ENCODE assay signal across 13 cellular contexts in genomic region chr3:49904448-49904847, GRCh38. TPM values are rescaled to one million over a fixed set of nuclear protein-coding genes. Genes with fewer than 3 reads are reported as not detected.
DNase-seq lines count a peak whose midpoint lies in the region; ATAC-seq, FAIRE-seq and TF ChIP-seq lines count a peak whose summit lies in the region.
"Not testable (repeated sequence)": the region's sequence is repeated elsewhere in the genome, so short reads cannot be mapped to it uniquely, and the experiment has no call there.
"Had no signal": no experiment of that assay in that cellular context is flagged by ENCODE, and none has a peak within 500 bp of the region (broad histone marks: within the 10 kb centered on the region; RNA-seq: fewer than 3 reads in every experiment).

No MANE protein-coding gene starts in this region.

- intact Hi-C loops in activated CD8-positive, alpha-beta T cell treated with anti-CD3 and anti-CD28 coated beads for 36 hours (cut with micrococcal nuclease); left ventricle myocardium inferior (cut with micrococcal nuclease): not testable (repeated sequence)
- intact Hi-C loops in K562 (cut with micrococcal nuclease) = loop anchor here (10.0 kb wide), 1 partner anchor 350 kb away; the partner anchor contains the start of gene BSN

- ATAC-seq in activated CD8-positive, alpha-beta T cell treated with anti-CD3 and anti-CD28 coated beads for 36 hours; K562; naive B cell (ENCODE audit: low read depth in 2 of 2); stimulated activated naive CD8-positive, alpha-beta T cell treated with anti-CD3 and anti-CD28 coated beads, Interleukin-15, amount 100 ng/mL, for 72 hours: not testable (repeated sequence)

- POLR2A ChIA-PET in activated CD8-positive, alpha-beta T cell treated with anti-CD3 and anti-CD28 coated beads for 36 hours (lab: Charles Lee) = interaction anchor here (0.5 to 1.8 kb wide), 4 partner anchors 11 to 44 kb away, joined by 3 to 6 read pairs (median 4); no protein-coding TSS in a partner anchor
- POLR2A ChIA-PET in K562 (lab: Yijun Ruan, JAX) = interaction anchor here (1.3 kb wide), 1 partner anchor 102 kb away, joined by 4 read pairs; the partner anchor contains the start of gene INKA1

- H3K79me2 ChIP-seq in K562 (ENCODE audit: control insufficient read depth, insufficient read depth, low read length) = peaks cover 27% of the 10 kb centered on the region

- H3K27me3 Mint-ChIP-seq in activated CD8-positive, alpha-beta T cell treated with anti-CD3 and anti-CD28 coated beads for 36 hours; naive B cell; stimulated activated naive CD8-positive, alpha-beta T cell treated with anti-CD3 and anti-CD28 coated beads, Interleukin-15, amount 100 ng/mL, for 72 hours: not testable (repeated sequence)

- TF ChIP-seq CTCF in GM12865 (IDR thresholded peaks at IDR 0.05; ENCODE audit: insufficient read depth, low read depth, low read length, missing control alignments); Peyer's patch (IDR thresholded peaks at IDR 0.05); activated CD8-positive, alpha-beta T cell treated with anti-CD3 and anti-CD28 coated beads for 36 hours (IDR thresholded peaks at IDR 0.05); K562 (IDR thresholded peaks at IDR 0.05 in 2 of 3, conservative IDR thresholded peaks at IDR 0.05 in 1 of 3; ENCODE audit: insufficient read depth in 2 of 3, low read depth in 1 of 3, low read length in 3 of 3); left ventricle myocardium inferior (IDR thresholded peaks at IDR 0.05; ENCODE audit: borderline replicate concordance): not testable (repeated sequence)

- TF ChIP-seq EP300 in K562 (IDR thresholded peaks at IDR 0.05; ENCODE audit: low read length) = not testable (repeated sequence)

- not testable (repeated sequence) for H3K9me3 ChIP-seq in Peyer's patch; K562 (replicated peaks; ENCODE audit: control insufficient read depth, insufficient read depth, low read depth, low read length); left ventricle myocardium inferior (replicated peaks)

- H4K20me1 ChIP-seq in K562 (replicated peaks; ENCODE audit: control insufficient read depth, insufficient read depth, low read length) = not testable (repeated sequence)

- FAIRE-seq in K562 (lab: Jason Lieb, UNC) = not testable (repeated sequence)

- not testable (repeated sequence) for BruUV-seq in K562 (replicated peaks; lab: Mats Ljungman, UMichigan)

- TF ChIP-seq RAD21 in K562 (CRISPR knock-in tag; conservative IDR thresholded peaks at IDR 0.05 in 1 of 2, IDR thresholded peaks at IDR 0.05 in 1 of 2) = not testable (repeated sequence)

- not testable (repeated sequence) for H3K9me1 ChIP-seq in K562 (ENCODE audit: control insufficient read depth, insufficient read depth, low read length)

- not testable (repeated sequence) for H3K9me3 Mint-ChIP-seq in activated CD8-positive, alpha-beta T cell treated with anti-CD3 and anti-CD28 coated beads for 36 hours; naive B cell; stimulated activated naive CD8-positive, alpha-beta T cell treated with anti-CD3 and anti-CD28 coated beads, Interleukin-15, amount 100 ng/mL, for 72 hours

- peak overlapping the region; percentile 79 to 92 for H3K9ac ChIP-seq in K562 (ENCODE audit: insufficient read depth in 1 of 2, low read depth in 2 of 2, low read length in 2 of 2)

- WGBS in K562 (ENCODE audit: insufficient coverage, low coverage, missing lambda C conversion rate) = 53% methylated on average over 8 of the region's 13 CpGs

- peak overlapping the region; percentile 96 for H3K4me3 Mint-ChIP-seq in activated CD8-positive, alpha-beta T cell treated with anti-CD3 and anti-CD28 coated beads for 36 hours
- H3K4me3 Mint-ChIP-seq in naive B cell = peak overlapping the region; percentile 47 to 93 (median 82)
- peak overlapping the region; percentile 98 to 99 for H3K4me3 Mint-ChIP-seq in stimulated activated naive CD8-positive, alpha-beta T cell treated with anti-CD3 and anti-CD28 coated beads, Interleukin-15, amount 100 ng/mL, for 72 hours

- peak overlapping the region; percentile 73; the same call in 1 of the 2 replicates for H2AFZ ChIP-seq in K562 (ENCODE audit: low read depth, low read length)

- H3K4me3 ChIP-seq in GM12865 (ENCODE audit: low read depth, low read length) (peak overlapping the region; percentile 44), Peyer's patch (peak overlapping the region in 1 of 4 donors; percentile 66), K562 (peak overlapping the region; percentile 40)
- H3K4me3 ChIP-seq in left ventricle myocardium inferior = not testable (repeated sequence)

- H3K4me1 ChIP-seq in Peyer's patch = peaks cover 3 to 69% (median 8%) of the 10 kb centered on the region in 4 donors
- peaks cover 40 to 75% of the 10 kb centered on the region in 2 experiments for H3K4me1 ChIP-seq in K562 (replicated peaks in 1 of 2; ENCODE audit: control insufficient read depth in 2 of 2, insufficient read depth in 2 of 2, low read length in 2 of 2)
- H3K4me1 ChIP-seq in left ventricle myocardium inferior = peaks cover 48% of the 10 kb centered on the region

- H3K27ac ChIP-seq in Peyer's patch (peak overlapping the region; percentile 55 to 97 (median 81)), K562 (ENCODE audit: extremely low read depth, low read depth, low read length) (peak overlapping the region; percentile 82), left ventricle myocardium inferior (replicated peaks) (peak overlapping the region; percentile 72)

- peaks cover 20% of the 10 kb centered on the region for H3K4me1 Mint-ChIP-seq in activated CD8-positive, alpha-beta T cell treated with anti-CD3 and anti-CD28 coated beads for 36 hours (ENCODE audit: low read depth)
- H3K4me1 Mint-ChIP-seq in naive B cell = peaks cover 26 to 32% (median 29%) of the 10 kb centered on the region in 3 donors
- H3K4me1 Mint-ChIP-seq in stimulated activated naive CD8-positive, alpha-beta T cell treated with anti-CD3 and anti-CD28 coated beads, Interleukin-15, amount 100 ng/mL, for 72 hours = peaks cover 38% of the 10 kb centered on the region

- H3K36me3 ChIP-seq in Peyer's patch; K562 (ENCODE audit: control insufficient read depth, insufficient read depth, low read length): not testable (repeated sequence)
- peaks cover 10% of the 10 kb centered on the region for H3K36me3 ChIP-seq in left ventricle myocardium inferior

- peak overlapping the region; percentile 94 for H3K27ac Mint-ChIP-seq in activated CD8-positive, alpha-beta T cell treated with anti-CD3 and anti-CD28 coated beads for 36 hours
- peak overlapping the region in 3 of 6 donors; percentile 37 to 90 (median 68) for H3K27ac Mint-ChIP-seq in naive B cell
- peak overlapping the region; percentile 96 to 99 for H3K27ac Mint-ChIP-seq in stimulated activated naive CD8-positive, alpha-beta T cell treated with anti-CD3 and anti-CD28 coated beads, Interleukin-15, amount 100 ng/mL, for 72 hours

- not testable (repeated sequence) for H3K36me3 Mint-ChIP-seq in activated CD8-positive, alpha-beta T cell treated with anti-CD3 and anti-CD28 coated beads for 36 hours (ENCODE audit: low read depth); naive B cell

- CTCF ChIA-PET in activated CD8-positive, alpha-beta T cell treated with anti-CD3 and anti-CD28 coated beads for 36 hours (lab: Charles Lee) = interaction anchor here (3.2 kb wide), 1 partner anchor 65 kb away, joined by 19 read pairs; no protein-coding TSS in a partner anchor
- CTCF ChIA-PET in K562 (lab: Yijun Ruan, JAX; ENCODE audit: low intra/inter-chr PET ratio) = not testable (repeated sequence)

- in situ Hi-C loops in K562 (cut with MboI) = not testable (repeated sequence)

- H3K4me2 ChIP-seq in K562 (ENCODE audit: insufficient read depth, low read length) = peak overlapping the region; percentile 83

- TF ChIP-seq POLR2A in Peyer's patch (IDR thresholded peaks at IDR 0.05); K562 (conservative IDR thresholded peaks at IDR 0.05): not testable (repeated sequence)

- DNase-seq in 8988T = peak; percentile 11
- DNase-seq in GM12865 (ENCODE audit: low read depth); Peyer's patch; activated CD8-positive, alpha-beta T cell treated with anti-CD3 and anti-CD28 coated beads for 36 hours; K562 (ENCODE audit: extremely low read depth in 1 of 4, low spot score in 3 of 4); left ventricle myocardium inferior; naive B cell; stimulated activated naive CD8-positive, alpha-beta T cell treated with anti-CD3 and anti-CD28 coated beads, Interleukin-15, amount 100 ng/mL, for 72 hours: not testable (repeated sequence)

- H3K27me3 ChIP-seq in Peyer's patch; K562 (ENCODE audit: control insufficient read depth in 2 of 2, insufficient read depth in 2 of 2, low read length in 2 of 2); left ventricle myocardium inferior (ENCODE audit: low read depth): not testable (repeated sequence)

RNA-seq across cellular contexts. Expression of gene MST1R, which starts 0.8 kb away (rescaled TPM):
- total RNA-seq in Peyer's patch = 100 to 1,000 TPM in 3 of 4 donors, 10 to 100 TPM in 1; 23.1 to 233 (median 146) TPM
- 1 to 10 TPM in 1 of 2 experiments, under 1 TPM in 1; 0.79 to 1.1 TPM for total RNA-seq in activated CD8-positive, alpha-beta T cell treated with anti-CD3 and anti-CD28 coated beads for 36 hours
- 33.5 and 111 TPM in 2 replicates for total RNA-seq in K562 (2011; cell fraction: chromatin; rRNA removed; ENCODE audit: low replicate concordance)
- 67.0 and 71.2 TPM in 2 replicates for total RNA-seq in K562 (2011; cell fraction: nucleolus; rRNA removed)
- total RNA-seq in K562 (2011; cell fraction: nucleoplasm; rRNA removed) = 41.4 and 44.9 TPM in 2 replicates
- total RNA-seq in K562 (2014; rRNA removed) = 3.8 and 3.9 TPM in 2 replicates
- 1.3 and 1.9 TPM in 2 replicates for total RNA-seq in K562 (2014; rRNA removed; fragmentation: Illumina TruSeq; extraction: Trizol)
- total RNA-seq in K562 (2015; rRNA removed; fragmentation: Illumina TruSeq; extraction: Trizol) = 2.0 TPM in 2 replicates
- total RNA-seq in K562 (2021) = 8.1 and 9.1 TPM in 2 replicates
- 10.0 and 12.5 TPM in 2 replicates for polyA plus RNA-seq in K562 (2011; rRNA removed)
- 8.7 and 12.9 TPM in 2 replicates for polyA plus RNA-seq in K562 (2011; cell fraction: cytosol; rRNA removed)
- 108 and 157 TPM in 2 replicates for polyA plus RNA-seq in K562 (2011; cell fraction: nucleus; rRNA removed)
- 5.8 and 7.3 TPM in 2 replicates for polyA plus RNA-seq in K562 (2012)
- polyA plus RNA-seq in K562 (2014; fragmentation: Illumina TruSeq; extraction: Trizol) = 4.2 and 5.3 TPM in 2 replicates
- polyA plus RNA-seq in K562 (2014; fragmentation: Nextera tagmentation; extraction: Ambion mirVana) = 1 to 10 TPM; 2.6 to 2.7 TPM
- 5.3 and 10.1 TPM in 2 replicates for polyA plus RNA-seq in K562 (2014; rRNA removed)
- 5.6 and 6.5 TPM in 2 replicates for polyA minus RNA-seq in K562 (2011; rRNA and poly(A)+ RNA removed)
- 6.6 and 7.5 TPM in 2 replicates for polyA minus RNA-seq in K562 (2011; cell fraction: cytosol; rRNA and poly(A)+ RNA removed)
- polyA minus RNA-seq in K562 (2011; cell fraction: nucleus; rRNA and poly(A)+ RNA removed) = 24.5 and 26.3 TPM in 2 replicates
- 1.7 TPM for total RNA-seq in left ventricle myocardium inferior
- polyA plus RNA-seq in naive B cell (ENCODE audit: low read depth in 6 of 6) = not detected
- total RNA-seq: SJCRH30 had no signal

RNA-seq across cellular contexts. Expression of gene MON1A, which starts 25.2 kb away (rescaled TPM):
- 10 to 100 TPM; 19.0 to 32.3 (median 22.5) TPM for total RNA-seq in Peyer's patch
- total RNA-seq in activated CD8-positive, alpha-beta T cell treated with anti-CD3 and anti-CD28 coated beads for 36 hours = 1 to 10 TPM; 6.9 to 8.5 TPM
- 7.5 and 24.3 TPM in 2 replicates for total RNA-seq in K562 (2011; cell fraction: chromatin; rRNA removed; ENCODE audit: low replicate concordance)
- total RNA-seq in K562 (2011; cell fraction: nucleolus; rRNA removed) = 12.4 and 15.2 TPM in 2 replicates
- total RNA-seq in K562 (2011; cell fraction: nucleoplasm; rRNA removed) = 12.1 and 14.5 TPM in 2 replicates
- 12.6 and 15.7 TPM in 2 replicates for total RNA-seq in K562 (2014; rRNA removed)
- 3.4 and 4.1 TPM in 2 replicates for total RNA-seq in K562 (2014; rRNA removed; fragmentation: Illumina TruSeq; extraction: Trizol)
- total RNA-seq in K562 (2015; rRNA removed; fragmentation: Illumina TruSeq; extraction: Trizol) = 7.9 and 8.7 TPM in 2 replicates
- total RNA-seq in K562 (2021) = 13.8 and 14.7 TPM in 2 replicates
- 5.8 and 7.8 TPM in 2 replicates for polyA plus RNA-seq in K562 (2011; rRNA removed)
- 12.0 and 31.0 TPM in 2 replicates for polyA plus RNA-seq in K562 (2011; cell fraction: cytosol; rRNA removed)
- polyA plus RNA-seq in K562 (2011; cell fraction: nucleus; rRNA removed) = 12.5 and 19.2 TPM in 2 replicates
- 10.5 and 11.5 TPM in 2 replicates for polyA plus RNA-seq in K562 (2012)
- polyA plus RNA-seq in K562 (2014; fragmentation: Illumina TruSeq; extraction: Trizol) = 6.8 and 8.4 TPM in 2 replicates
- polyA plus RNA-seq in K562 (2014; fragmentation: Nextera tagmentation; extraction: Ambion mirVana) = 1 to 10 TPM; 1.1 to 1.5 TPM
- 12.9 and 13.4 TPM in 2 replicates for polyA plus RNA-seq in K562 (2014; rRNA removed)
- 3.2 and 5.0 TPM in 2 replicates for polyA minus RNA-seq in K562 (2011; rRNA and poly(A)+ RNA removed)
- 6.2 and 10.4 TPM in 2 replicates for polyA minus RNA-seq in K562 (2011; cell fraction: cytosol; rRNA and poly(A)+ RNA removed)
- polyA minus RNA-seq in K562 (2011; cell fraction: nucleus; rRNA and poly(A)+ RNA removed) = 5.5 and 5.9 TPM in 2 replicates
- 8.4 TPM for total RNA-seq in left ventricle myocardium inferior
- 10 to 100 TPM in 2 of 6 donors, 1 to 10 TPM in 4; 6.3 to 12.3 (median 8.0) TPM for polyA plus RNA-seq in naive B cell (ENCODE audit: low read depth in 6 of 6)

RNA-seq across cellular contexts. Expression of gene CAMKV, which starts 34.7 kb away (rescaled TPM):
- 1 to 10 TPM in 2 of 4 donors, not detected in 2; 1.2 to 2.1 TPM for total RNA-seq in Peyer's patch
- total RNA-seq in activated CD8-positive, alpha-beta T cell treated with anti-CD3 and anti-CD28 coated beads for 36 hours = 1 to 10 TPM; 1.8 to 2.1 TPM
- 1.7 and 5.6 TPM in 2 replicates for total RNA-seq in K562 (2011; cell fraction: chromatin; rRNA removed; ENCODE audit: low replicate concordance)
- total RNA-seq in K562 (2011; cell fraction: nucleolus; rRNA removed) = 3.2 and 4.2 TPM in 2 replicates
- 1.5 and 2.2 TPM in 2 replicates for total RNA-seq in K562 (2011; cell fraction: nucleoplasm; rRNA removed)
- total RNA-seq in K562 (2014; rRNA removed) = 1.2 and 1.8 TPM in 2 replicates
- 0.51 and 0.73 TPM in 2 replicates for total RNA-seq in K562 (2014; rRNA removed; fragmentation: Illumina TruSeq; extraction: Trizol)
- 0.26 and 0.51 TPM in 2 replicates for total RNA-seq in K562 (2015; rRNA removed; fragmentation: Illumina TruSeq; extraction: Trizol)
- 2.3 and 2.7 TPM in 2 replicates for total RNA-seq in K562 (2021)
- polyA plus RNA-seq in K562 (2011; rRNA removed) = 1.0 and 1.5 TPM in 2 replicates
- polyA plus RNA-seq in K562 (2011; cell fraction: cytosol; rRNA removed) = 0.86 and 1.3 TPM in 2 replicates
- polyA plus RNA-seq in K562 (2011; cell fraction: nucleus; rRNA removed) = 3.4 and 10.4 TPM in 2 replicates
- 0.19 and 0.57 TPM in 2 replicates for polyA plus RNA-seq in K562 (2012)
- 0.79 and 1.4 TPM in 2 replicates for polyA plus RNA-seq in K562 (2014; fragmentation: Illumina TruSeq; extraction: Trizol)
- polyA plus RNA-seq in K562 (2014; fragmentation: Nextera tagmentation; extraction: Ambion mirVana) = under 1 TPM; 0.08 to 0.22 TPM
- polyA plus RNA-seq in K562 (2014; rRNA removed) = 1.5 and 1.7 TPM in 2 replicates
- polyA minus RNA-seq in K562 (2011; rRNA and poly(A)+ RNA removed) = 0.99 and 1.2 TPM in 2 replicates
- polyA minus RNA-seq in K562 (2011; cell fraction: cytosol; rRNA and poly(A)+ RNA removed) = 0.76 TPM in 1 of 2 replicates, not detected in the other
- polyA minus RNA-seq in K562 (2011; cell fraction: nucleus; rRNA and poly(A)+ RNA removed) = 0.89 and 1.8 TPM in 2 replicates
- total RNA-seq in left ventricle myocardium inferior = not detected
- polyA plus RNA-seq in naive B cell (ENCODE audit: low read depth in 6 of 6) = not detected
- total RNA-seq: HFFc6, HT1080, SJCRH30 had no signal
- polyA plus RNA-seq: BJ, lung had no signal

RNA-seq across cellular contexts. Expression of gene RBM6, which starts 35.5 kb away (rescaled TPM):
- 100 to 1,000 TPM; 111 to 858 (median 241) TPM for total RNA-seq in Peyer's patch
- total RNA-seq in activated CD8-positive, alpha-beta T cell treated with anti-CD3 and anti-CD28 coated beads for 36 hours = 10 to 100 TPM; 90.8 to 95.2 TPM
- 148 and 318 TPM in 2 replicates for total RNA-seq in K562 (2011; cell fraction: chromatin; rRNA removed; ENCODE audit: low replicate concordance)
- 81.0 and 95.5 TPM in 2 replicates for total RNA-seq in K562 (2011; cell fraction: nucleolus; rRNA removed)
- 131 and 141 TPM in 2 replicates for total RNA-seq in K562 (2011; cell fraction: nucleoplasm; rRNA removed)
- 53.2 and 54.8 TPM in 2 replicates for total RNA-seq in K562 (2014; rRNA removed)
- 63.2 and 73.7 TPM in 2 replicates for total RNA-seq in K562 (2014; rRNA removed; fragmentation: Illumina TruSeq; extraction: Trizol)
- total RNA-seq in K562 (2015; rRNA removed; fragmentation: Illumina TruSeq; extraction: Trizol) = 72.0 and 80.3 TPM in 2 replicates
- 50.2 and 54.8 TPM in 2 replicates for total RNA-seq in K562 (2021)
- polyA plus RNA-seq in K562 (2011; rRNA removed) = 49.9 and 57.8 TPM in 2 replicates
- polyA plus RNA-seq in K562 (2011; cell fraction: cytosol; rRNA removed) = 15.5 and 22.9 TPM in 2 replicates
- 108 and 122 TPM in 2 replicates for polyA plus RNA-seq in K562 (2011; cell fraction: nucleus; rRNA removed)
- 36.6 and 49.5 TPM in 2 replicates for polyA plus RNA-seq in K562 (2012)
- 66.3 and 82.2 TPM in 2 replicates for polyA plus RNA-seq in K562 (2014; fragmentation: Illumina TruSeq; extraction: Trizol)
- polyA plus RNA-seq in K562 (2014; fragmentation: Nextera tagmentation; extraction: Ambion mirVana) = 10 to 100 TPM; 19.9 to 36.9 TPM
- polyA plus RNA-seq in K562 (2014; rRNA removed) = 61.1 and 63.4 TPM in 2 replicates
- 46.2 and 51.1 TPM in 2 replicates for polyA minus RNA-seq in K562 (2011; rRNA and poly(A)+ RNA removed)
- polyA minus RNA-seq in K562 (2011; cell fraction: cytosol; rRNA and poly(A)+ RNA removed) = 13.9 and 17.2 TPM in 2 replicates
- 22.6 and 39.7 TPM in 2 replicates for polyA minus RNA-seq in K562 (2011; cell fraction: nucleus; rRNA and poly(A)+ RNA removed)
- total RNA-seq in left ventricle myocardium inferior = 40.4 TPM
- 10 to 100 TPM; 32.6 to 89.1 (median 50.0) TPM for polyA plus RNA-seq in naive B cell (ENCODE audit: low read depth in 6 of 6)

RNA-seq across cellular contexts. Expression of gene TRAIP, which starts 48.1 kb away (rescaled TPM):
- total RNA-seq in Peyer's patch (1 to 10 TPM; 2.1 to 8.3 (median 4.7) TPM), K562 (2014; rRNA removed) (16.3 and 17.6 TPM in 2 replicates), K562 (2014; rRNA removed; fragmentation: Illumina TruSeq; extraction: Trizol) (12.3 and 14.3 TPM in 2 replicates), K562 (2015; rRNA removed; fragmentation: Illumina TruSeq; extraction: Trizol) (14.6 and 17.3 TPM in 2 replicates), K562 (2021) (20.2 and 24.7 TPM in 2 replicates), left ventricle myocardium inferior (0.63 TPM)
- 10 to 100 TPM; 23.2 to 25.1 TPM for total RNA-seq in activated CD8-positive, alpha-beta T cell treated with anti-CD3 and anti-CD28 coated beads for 36 hours
- 34.3 and 75.0 TPM in 2 replicates for total RNA-seq in K562 (2011; cell fraction: chromatin; rRNA removed; ENCODE audit: low replicate concordance)
- total RNA-seq in K562 (2011; cell fraction: nucleolus; rRNA removed) = 42.7 and 43.7 TPM in 2 replicates
- 45.4 and 49.5 TPM in 2 replicates for total RNA-seq in K562 (2011; cell fraction: nucleoplasm; rRNA removed)
- polyA plus RNA-seq in K562 (2011; rRNA removed) (19.7 and 24.7 TPM in 2 replicates), K562 (2014; fragmentation: Illumina TruSeq; extraction: Trizol) (20.4 and 21.2 TPM in 2 replicates), K562 (2014; fragmentation: Nextera tagmentation; extraction: Ambion mirVana) (10 to 100 TPM; 37.5 to 38.6 TPM), K562 (2014; rRNA removed) (17.8 and 23.0 TPM in 2 replicates), naive B cell (ENCODE audit: low read depth in 6 of 6) (1 to 10 TPM; 2.2 to 4.6 (median 3.8) TPM)
- 16.5 and 19.4 TPM in 2 replicates for polyA plus RNA-seq in K562 (2011; cell fraction: cytosol; rRNA removed)
- polyA plus RNA-seq in K562 (2011; cell fraction: nucleus; rRNA removed) = 102 and 132 TPM in 2 replicates
- 15.0 and 20.5 TPM in 2 replicates for polyA plus RNA-seq in K562 (2012)
- 19.3 and 27.0 TPM in 2 replicates for polyA minus RNA-seq in K562 (2011; rRNA and poly(A)+ RNA removed)
- 9.0 and 12.7 TPM in 2 replicates for polyA minus RNA-seq in K562 (2011; cell fraction: cytosol; rRNA and poly(A)+ RNA removed)
- polyA minus RNA-seq in K562 (2011; cell fraction: nucleus; rRNA and poly(A)+ RNA removed) = 19.9 and 23.3 TPM in 2 replicates
